In the genomic region with DNA sequence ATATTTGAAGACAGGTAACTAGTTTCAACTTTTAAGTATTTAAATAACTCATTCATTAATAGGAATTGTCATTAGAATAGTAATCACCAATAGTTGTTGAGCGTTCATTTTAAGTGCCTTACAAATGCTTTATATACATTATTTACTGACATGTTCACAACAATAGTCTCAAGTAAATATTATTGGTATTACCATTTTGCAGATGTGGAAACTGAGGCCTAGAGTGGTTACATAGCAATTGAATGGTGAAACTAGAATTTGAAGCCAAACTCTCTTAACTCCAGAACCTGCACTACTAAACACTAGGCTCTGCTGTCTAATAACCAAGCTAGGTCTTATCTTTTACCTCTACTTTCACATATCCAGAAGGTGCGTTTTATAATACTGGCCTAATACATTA, we compare ENCODE assay signal across 7 cellular contexts.
"Had no signal": no experiment of that assay in that cellular context is flagged by ENCODE, and none has a peak within 500 bp of the region (broad histone marks: within the 10 kb centered on the region; RNA-seq: fewer than 3 reads in every experiment).

No MANE protein-coding gene starts in this region.

- DNase-seq: activated B cell treated with CpG ODN at 0.5 μM for 24 hours, T1000 had no signal

- H3K27ac ChIP-seq: WERI-Rb-1 had no signal

- ATAC-seq: activated CD4-positive, CD25-positive, alpha-beta regulatory T cell treated with anti-CD3 and anti-CD28 coated beads, Interleukin-2, amount 50 U/mL, for 24 hours; activated CD8-positive, alpha-beta memory T cell treated with anti-CD3 and anti-CD28 coated beads, Interleukin-2, amount 10 ng/mL, durations not matched to agents 7 days and 5 days; activated CD8-positive, alpha-beta T cell treated with anti-CD3 and anti-CD28 coated beads, Interleukin-2, amount 10 ng/mL, durations not matched to agents 7 days and 5 days; T-helper 17 cell had no signal
